Comparison of ENCODE assay signal across 16 cellular contexts in the genomic region with DNA sequence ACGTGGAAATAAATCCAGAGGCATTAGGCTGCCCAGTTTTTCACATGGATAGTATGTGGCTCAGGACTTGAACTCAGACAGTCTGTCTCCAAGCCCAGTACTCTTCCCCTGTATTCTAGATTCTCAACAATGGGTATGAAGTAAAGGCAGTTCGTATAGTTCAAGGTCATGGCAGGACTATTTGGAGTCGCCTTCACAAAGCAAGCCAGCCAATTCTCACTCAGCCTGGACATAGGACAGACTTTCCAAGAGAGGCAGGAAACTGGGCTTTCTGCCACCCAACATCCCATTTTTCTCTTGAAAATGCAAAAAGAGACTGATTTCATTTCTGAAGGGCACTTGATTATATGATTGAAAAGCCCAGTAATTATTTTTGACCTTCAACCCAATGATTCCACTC.
DNase-seq lines count a peak whose midpoint lies in the region; ATAC-seq and TF ChIP-seq lines count a peak whose summit lies in the region.
"Had no signal": no experiment of that assay in that cellular context is flagged by ENCODE, and none has a peak within 500 bp of the region (broad histone marks: within the 10 kb centered on the region; RNA-seq: fewer than 3 reads in every experiment).

No MANE protein-coding gene starts in this region.

- no peak overlapping the region for H3K4ac ChIP-seq in IMR-90 (ENCODE audit: low read depth, low read length)

- H3K4me1 ChIP-seq in IMR-90 (ENCODE audit: control insufficient read depth, insufficient read depth, low read length) (peaks cover 13% of the 10 kb centered on the region), osteoblast (ENCODE audit: insufficient read depth, low read length) (peaks cover 21% of the 10 kb centered on the region)
- H3K4me1 ChIP-seq: Caco-2, SJCRH30 had no signal

- H2BK120ac ChIP-seq in IMR-90 (ENCODE audit: low read depth, low read length): no peak overlapping the region

- H3K9ac ChIP-seq in IMR-90 (ENCODE audit: low read depth, low read length): no peak overlapping the region

- H3K4me2 ChIP-seq in IMR-90 (ENCODE audit: low read depth, low read length) (no peak overlapping the region), osteoblast (ENCODE audit: insufficient read depth, low read length) (no peak overlapping the region)
- H3K4me2 ChIP-seq: A549 had no signal

- POLR2A ChIA-PET in IMR-90 (lab: Charles Lee; ENCODE audit: unreplicated experiment): no interaction called here

- H3K4me3 ChIP-seq in IMR-90 (ENCODE audit: insufficient read depth, low read depth, low read length) (no peak overlapping the region), fibroblast of pulmonary artery (replicated peaks; ENCODE audit: low read depth, low read length) (no peak overlapping the region), osteoblast (ENCODE audit: insufficient read depth, low read length) (no peak overlapping the region)
- H3K4me3 ChIP-seq: A549, SJCRH30 had no signal

- H3K9me3 Mint-ChIP-seq in chondrocyte (ENCODE audit: low read depth): peaks cover 15% of the 10 kb centered on the region
- H3K9me3 Mint-ChIP-seq: CD4-positive, alpha-beta T cell had no signal

- intact Hi-C loops in IMR-90 (cut with micrococcal nuclease): no loop called here

- H3K27me3 Mint-ChIP-seq in chondrocyte (ENCODE audit: low read depth): no peaks in the 10 kb centered on the region

- CTCF ChIA-PET in IMR-90 (lab: Yijun Ruan, JAX): no interaction called here

- no peak overlapping the region for H4K91ac ChIP-seq in IMR-90 (ENCODE audit: insufficient read depth, low read depth, low read length)

- H3K14ac ChIP-seq in IMR-90 (replicated peaks; ENCODE audit: low read depth, low read length): no peak overlapping the region

- H4K8ac ChIP-seq in IMR-90 (ENCODE audit: low read depth in 2 of 2, low read length in 2 of 2): no peak overlapping the region

- DNase-seq in IMR-90: no peak
- no peak for DNase-seq in chondrocyte (ENCODE audit: low spot score)
- DNase-seq in fibroblast of pulmonary artery (ENCODE audit: low read depth): peak; percentile 26
- DNase-seq in osteoblast (ENCODE audit: insufficient read length, low spot score, missing footprints): no peak
- DNase-seq in NCI-H510A (lab: John Stamatoyannopoulos, UW): no peak
- no peak for DNase-seq in NCI-H2196 treated with DMSO at 0.1 percent for 48 hours (lab: John Stamatoyannopoulos, UW; ENCODE audit: unreplicated experiment)
- DNase-seq: Caco-2; CD4-positive, alpha-beta T cell; KG1; MV-4-11; NCI-H1694 treated with DMSO at 0.1 percent for 48 hours; NCI-H510A treated with DMSO at 0.1 percent for 48 hours; NCI-H82; SJCRH30 had no signal

- H2BK5ac ChIP-seq in IMR-90 (ENCODE audit: low read depth, low read length, poor library complexity, severe bottlenecking): no peak overlapping the region

- H3K4me1 Mint-ChIP-seq in chondrocyte (ENCODE audit: low read depth): peaks cover 35% of the 10 kb centered on the region

- H2AK9ac ChIP-seq in IMR-90 (replicated peaks; ENCODE audit: low read depth, low read length, poor library complexity): no peak overlapping the region

- peak overlapping the region; percentile 37 for H3K27ac Mint-ChIP-seq in chondrocyte (ENCODE audit: unreplicated experiment)
- H3K27ac Mint-ChIP-seq: CD4-positive, alpha-beta T cell had no signal

- dilution Hi-C loops in IMR-90 (cut with HindIII; ENCODE audit: low sequenced_read_pairs, unreplicated experiment): no loop called here

- H3K27me3 ChIP-seq in IMR-90 (ENCODE audit: control insufficient read depth, insufficient read depth, low read length) (no peaks in the 10 kb centered on the region), osteoblast (ENCODE audit: insufficient read depth, low read length) (no peaks in the 10 kb centered on the region)
- H3K27me3 ChIP-seq: SJCRH30 had no signal

- H3K36me3 Mint-ChIP-seq in chondrocyte (ENCODE audit: low read depth): no peaks in the 10 kb centered on the region

- no peak overlapping the region for H4K5ac ChIP-seq in IMR-90 (ENCODE audit: low read depth, low read length)

- no peak overlapping the region for H3K56ac ChIP-seq in IMR-90 (ENCODE audit: extremely low read depth, insufficient read depth, low read length)

- H3K23ac ChIP-seq in IMR-90 (ENCODE audit: low read depth, low read length): no peak overlapping the region

- ATAC-seq in IMR-90 (ENCODE audit: low read depth) (no peak), GM18909 (IDR thresholded peaks at IDR 0.05; ENCODE audit: poor library complexity, unreplicated experiment) (no peak)
- ATAC-seq: A549 had no signal

- TF ChIP-seq RAD21 in IMR-90 (IDR thresholded peaks at IDR 0.05; ENCODE audit: low read length): no peak

- in situ Hi-C loops in IMR-90 (cut with MboI; ENCODE audit: low sequenced_read_pairs): no loop called here

- WGBS in IMR-90 (ENCODE audit: extremely low coverage in 2 of 2, insufficient read length in 1 of 2), 2 experiments: no CpG with 5 or more reads among the region's 3 CpGs

- H2BK15ac ChIP-seq in IMR-90 (ENCODE audit: low read depth, low read length): no peak overlapping the region

- no peaks in the 10 kb centered on the region for H3K79me1 ChIP-seq in IMR-90 (ENCODE audit: low read depth in 1 of 2, low read length in 2 of 2)

- H2AFZ ChIP-seq in IMR-90 (replicated peaks; ENCODE audit: low read length, poor library complexity) (no peak overlapping the region), osteoblast (ENCODE audit: low read length) (peak overlapping the region; percentile 1)

- H3K79me2 ChIP-seq in osteoblast (ENCODE audit: insufficient read depth, low read length): no peaks in the 10 kb centered on the region

- BruUV-seq in IMR-90 (replicated peaks; lab: Mats Ljungman, UMichigan): no TSS peak

- H3K18ac ChIP-seq in IMR-90 (ENCODE audit: low read depth, low read length): no peak overlapping the region

- H3K27ac ChIP-seq in IMR-90 (ENCODE audit: insufficient read depth, low read length): no peak overlapping the region
- H3K27ac ChIP-seq in osteoblast (ENCODE audit: low read depth, low read length): no peak overlapping the region
- H3K27ac ChIP-seq: SJCRH30 had no signal

- no peak overlapping the region for H3K4me3 Mint-ChIP-seq in chondrocyte (ENCODE audit: unreplicated experiment)
- H3K4me3 Mint-ChIP-seq: CD4-positive, alpha-beta T cell had no signal

- H2BK20ac ChIP-seq in IMR-90 (ENCODE audit: low read depth, low read length): peak overlapping the region; percentile 33; the same call in 1 of the 2 replicates

- H2AK5ac ChIP-seq in IMR-90 (ENCODE audit: low read depth, low read length): no peak overlapping the region

- H3K36me3 ChIP-seq in IMR-90 (ENCODE audit: control insufficient read depth, insufficient read depth, low read length) (no peaks in the 10 kb centered on the region), osteoblast (ENCODE audit: insufficient read depth, low read length) (no peaks in the 10 kb centered on the region)
- H3K36me3 ChIP-seq: SJCRH30 had no signal

- TF ChIP-seq POLR2A in IMR-90 (IDR thresholded peaks at IDR 0.05; ENCODE audit: low read depth, low read length): no peak

- H3K9me3 ChIP-seq in IMR-90 (ENCODE audit: control insufficient read depth, insufficient read depth, low read length) (no peaks in the 10 kb centered on the region), osteoblast (ENCODE audit: low read depth, low read length) (no peaks in the 10 kb centered on the region)
- H3K9me3 ChIP-seq: A549, Caco-2, SJCRH30 had no signal

- no peaks in the 10 kb centered on the region for H4K20me1 ChIP-seq in IMR-90 (ENCODE audit: insufficient read depth, low read length)
- H4K20me1 ChIP-seq in osteoblast (ENCODE audit: insufficient read depth, low read length): no peaks in the 10 kb centered on the region

- TF ChIP-seq CTCF in IMR-90 (conservative IDR thresholded peaks at IDR 0.05; ENCODE audit: low read depth, low read length) (no peak), chondrocyte (IDR thresholded peaks at IDR 0.05) (no peak), fibroblast of pulmonary artery (IDR thresholded peaks at IDR 0.05; ENCODE audit: low read length, missing control alignments) (no peak), osteoblast (IDR thresholded peaks at IDR 0.05; ENCODE audit: extremely low read depth, low read depth, low read length) (no peak)

- H3K9me1 ChIP-seq in IMR-90 (ENCODE audit: insufficient read depth, low read length): no peaks in the 10 kb centered on the region; the same call in 1 of the 2 replicates

TF ChIP-seq in IMR-90, 13 proteins besides CTCF, POLR2A, EP300 and RAD21:
- TF ChIP-seq CEBPB (IDR thresholded peaks at IDR 0.05; ENCODE audit: low read depth, low read length): no peak
- TF ChIP-seq USF2 (IDR thresholded peaks at IDR 0.05; ENCODE audit: low read depth, low read length): no peak
- no peak for TF ChIP-seq BHLHE40 (IDR thresholded peaks at IDR 0.05; ENCODE audit: low read depth, low read length)
- no peak for TF ChIP-seq MAZ (IDR thresholded peaks at IDR 0.05; ENCODE audit: borderline replicate concordance, low read depth, low read length)
